ENCODE assay signal across 10 cellular contexts in the genomic region with DNA sequence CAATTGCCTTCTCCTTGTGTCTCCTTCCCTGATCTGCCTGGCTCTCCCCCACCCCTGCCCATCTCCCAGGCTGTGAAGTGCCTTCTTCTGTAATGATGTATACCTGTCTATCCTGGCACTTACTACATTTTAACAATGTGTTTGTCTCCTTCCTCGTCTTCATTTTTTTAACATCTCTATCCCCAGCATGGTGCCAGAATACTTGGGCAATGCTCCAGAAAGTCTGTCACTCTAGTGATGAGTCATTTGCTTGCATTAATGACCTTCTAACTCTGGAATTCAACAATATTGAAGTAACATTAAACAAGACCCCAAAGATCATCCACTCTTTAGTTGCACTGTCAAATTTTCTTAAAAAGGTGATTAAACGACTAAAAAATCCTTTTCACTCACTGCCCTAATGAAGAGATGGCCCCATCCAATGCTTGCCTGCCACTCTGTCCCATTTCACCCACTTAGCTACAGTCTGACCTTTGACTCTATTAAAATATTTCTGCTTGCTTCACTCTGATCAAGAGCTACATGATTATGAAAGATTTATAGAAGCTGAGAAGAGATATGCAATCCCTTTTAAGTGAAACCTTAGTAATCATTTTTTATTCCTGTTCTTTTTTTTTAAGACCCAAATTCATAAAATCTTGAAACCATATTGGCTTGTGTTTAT. TPM values are rescaled to one million over a fixed set of nuclear protein-coding genes. Genes with fewer than 3 reads are reported as not detected.
DNase-seq lines count a peak whose midpoint lies in the region; ATAC-seq and TF ChIP-seq lines count a peak whose summit lies in the region.
"Had no signal": no experiment of that assay in that cellular context is flagged by ENCODE, and none has a peak within 500 bp of the region (broad histone marks: within the 10 kb centered on the region; RNA-seq: fewer than 3 reads in every experiment).

No MANE protein-coding gene starts in this region.

- no peaks in the 10 kb centered on the region for H3K27me3 ChIP-seq in GM23248 (replicated peaks; ENCODE audit: insufficient read depth)
- no peaks in the 10 kb centered on the region for H3K27me3 ChIP-seq in prostate gland (replicated peaks; ENCODE audit: insufficient read depth)

- no peak for TF ChIP-seq CTCF in epithelial cell of esophagus (IDR thresholded peaks at IDR 0.05; ENCODE audit: insufficient read depth, low read depth, low read length, missing control alignments)
- no peak for TF ChIP-seq CTCF in prostate gland (IDR thresholded peaks at IDR 0.05)

- no peaks in the 10 kb centered on the region for H3K9me2 ChIP-seq in GM23248 (ENCODE audit: insufficient read depth)

- H3K27ac ChIP-seq in GM23248 = no peak overlapping the region
- H3K27ac ChIP-seq in prostate gland = no peak overlapping the region
- H3K27ac ChIP-seq: coronary artery had no signal

- no peak overlapping the region for H3K9ac ChIP-seq in GM23248

- WGBS in GM23248 (ENCODE audit: low coverage in 1 of 2, low lambda C conversion rate in 2 of 2, missing lambda C conversion rate in 2 of 2), 2 experiments = 33 to 34% methylated on average over 2 of the region's 2 CpGs
- WGBS in prostate gland = 34% methylated on average over 2 of the region's 2 CpGs

- no peaks in the 10 kb centered on the region for H3K36me3 ChIP-seq in GM23248 (ENCODE audit: low read depth)
- H3K36me3 ChIP-seq in prostate gland = no peaks in the 10 kb centered on the region

- H3K79me2 ChIP-seq in GM23248 (ENCODE audit: insufficient read depth) = no peaks in the 10 kb centered on the region

- H4K20me1 ChIP-seq in GM23248 (ENCODE audit: insufficient read depth) = no peaks in the 10 kb centered on the region

- H3K4me1 ChIP-seq in GM23248 (ENCODE audit: insufficient read depth) = peaks cover 7% of the 10 kb centered on the region
- H3K4me1 ChIP-seq in prostate gland (replicated peaks) = no peaks in the 10 kb centered on the region

- intact Hi-C loops in prostate gland (cut with DNase I) = no loop called here

- ATAC-seq in HG02840 (IDR thresholded peaks at IDR 0.05; ENCODE audit: low FRiP score, unreplicated experiment) = no peak
- no peak for ATAC-seq in activated CD4-positive, CD25-positive, alpha-beta regulatory T cell treated with anti-CD3 and anti-CD28 coated beads, Interleukin-2, amount 50 U/mL, for 24 hours

- H3K4me3 ChIP-seq in GM23248 (no peak overlapping the region), epithelial cell of esophagus (ENCODE audit: low read length) (no peak overlapping the region), prostate gland (no peak overlapping the region)
- H3K4me3 ChIP-seq: coronary artery had no signal

- DNase-seq in GM23248 = peak; percentile 49
- DNase-seq in NCI-H446 treated with DMSO at 0.1 percent for 48 hours (lab: John Stamatoyannopoulos, UW) = peak; percentile 74
- DNase-seq in epithelial cell of esophagus (ENCODE audit: low read depth) = peak; percentile 74
- DNase-seq in non-pigmented ciliary epithelial cell (ENCODE audit: low read depth) = peak; percentile 50
- DNase-seq in stimulated activated naive CD4-positive, alpha-beta T cell (lab: John Stamatoyannopoulos, UW) = no peak
- DNase-seq in prostate gland (ENCODE audit: low spot score) = no peak
- DNase-seq: NCI-H187 had no signal

- in situ Hi-C loops in GM23248 (cut with MboI) = no loop called here

- no peak overlapping the region for H2AFZ ChIP-seq in GM23248

- no peak overlapping the region for H3K4me2 ChIP-seq in GM23248 (ENCODE audit: unreplicated experiment)

- no peak for TF ChIP-seq POLR2A in prostate gland (IDR thresholded peaks at IDR 0.05)

- no peaks in the 10 kb centered on the region for H3K9me3 ChIP-seq in GM23248 (ENCODE audit: low read depth)
- no peaks in the 10 kb centered on the region for H3K9me3 ChIP-seq in prostate gland

- no peaks in the 10 kb centered on the region for H3F3A ChIP-seq in GM23248 (ENCODE audit: insufficient read depth)

RNA-seq across cellular contexts. Expression of gene KLHL31, which starts 7.7 kb away (rescaled TPM):
- not detected in 2 replicates for total RNA-seq in GM23248 (2014; rRNA removed; shearing (Covaris generic))
- polyA plus RNA-seq in GM23248 (2016; fragmentation: Nextera tagmentation; extraction: Ambion mirVana) = 0.04 TPM in 1 of 2 replicates, not detected in the other
- total RNA-seq in prostate gland = under 1 TPM; 0.64 to 0.91 TPM

Comparison
In these comparisons a context has a peak if more than half of its experiments do, and no peak if none do; other contexts are left out.
1. DNase-seq: peak in GM23248 (single experiment), NCI-H446 treated with DMSO at 0.1 percent for 48 hours (single experiment), epithelial cell of esophagus (single experiment) and non-pigmented ciliary epithelial cell (single experiment); none in stimulated activated naive CD4-positive, alpha-beta T cell (0 of 6) and prostate gland (single experiment).